9 cellular contexts compared by ENCODE assay signal in genomic region chr17:76492250-76492988, GRCh38. TPM values are rescaled to one million over a fixed set of nuclear protein-coding genes. Genes with fewer than 3 reads are reported as not detected.
DNase-seq lines count a peak whose midpoint lies in the region; ATAC-seq, FAIRE-seq and TF ChIP-seq lines count a peak whose summit lies in the region.
"Had no signal": no experiment of that assay in that cellular context is flagged by ENCODE, and none has a peak within 500 bp of the region (broad histone marks: within the 10 kb centered on the region; RNA-seq: fewer than 3 reads in every experiment).

No MANE protein-coding gene starts in this region.

- TF ChIP-seq EP300 in sigmoid colon (IDR thresholded peaks at IDR 0.05): no peak

- WGBS in sigmoid colon, 2 donors: 12 to 33% methylated on average over 10 of the region's 10 CpGs

- no peak for TF ChIP-seq POLR2A in GM12892 (IDR thresholded peaks at IDR 0.05; ENCODE audit: low read depth, low read length)
- no peak for TF ChIP-seq POLR2A in sigmoid colon (IDR thresholded peaks at IDR 0.05)

- peaks cover 22% of the 10 kb centered on the region for H3K4me1 Mint-ChIP-seq in endothelial cell (ENCODE audit: unreplicated experiment)

- H3K9me3 ChIP-seq in sigmoid colon: no peaks in the 10 kb centered on the region

- H3K36me3 ChIP-seq in sigmoid colon: no peaks in the 10 kb centered on the region

- ATAC-seq in GM21786 (IDR thresholded peaks at IDR 0.05; ENCODE audit: unreplicated experiment): peak; percentile 52

- H3K4me1 ChIP-seq in sigmoid colon: peaks cover 0 to 2% (median under 1%) of the 10 kb centered on the region in 4 donors

- H3K27ac Mint-ChIP-seq in endothelial cell (ENCODE audit: unreplicated experiment): peak overlapping the region; percentile 63

- H3K27ac ChIP-seq in sigmoid colon: peak overlapping the region; percentile 55 to 70 (median 66)

- DNase-seq in GM12892 (ENCODE audit: insufficient read length) (peak; percentile 72), NCI-H2107 treated with DMSO at 0.1 percent for 48 hours (lab: John Stamatoyannopoulos, UW; ENCODE audit: unreplicated experiment) (peak; percentile 55), endothelial cell (ENCODE audit: low spot score) (no peak), sigmoid colon (no peak), inferior parietal cortex (ENCODE audit: extremely low spot score) (no peak), NCI-H2227 treated with DMSO at 0.1 percent for 48 hours (lab: John Stamatoyannopoulos, UW) (no peak)
- DNase-seq in activated CD4-positive, CD25-positive, alpha-beta regulatory T cell treated with anti-CD3 and anti-CD28 coated beads, Interleukin-2, amount 50 U/mL, for 72 hours: no peak

- peak overlapping the region in 1 of 4 donors; percentile 2 for H3K4me3 ChIP-seq in sigmoid colon

- FAIRE-seq in GM12892 (lab: Jason Lieb, UNC): no peak

- peaks cover 11% of the 10 kb centered on the region for H3K27me3 Mint-ChIP-seq in endothelial cell (ENCODE audit: unreplicated experiment)

- peak overlapping the region; percentile 66 for H3K4me3 Mint-ChIP-seq in endothelial cell (ENCODE audit: unreplicated experiment)

- intact Hi-C loops in sigmoid colon (cut with DNase I): no loop called here

- no peaks in the 10 kb centered on the region for H3K9me3 Mint-ChIP-seq in endothelial cell (ENCODE audit: unreplicated experiment)

- H3K27me3 ChIP-seq in sigmoid colon: no peaks in the 10 kb centered on the region

- TF ChIP-seq CTCF in endothelial cell (IDR thresholded peaks at IDR 0.05; ENCODE audit: unreplicated experiment): no peak
- TF ChIP-seq CTCF in sigmoid colon (IDR thresholded peaks at IDR 0.05): no peak

- no peaks in the 10 kb centered on the region for H3K36me3 Mint-ChIP-seq in endothelial cell (ENCODE audit: low read depth, unreplicated experiment)

RNA-seq across cellular contexts. Expression of gene RHBDF2, which starts 8.8 kb away (rescaled TPM):
- polyA plus RNA-seq in GM12892 (2012; ENCODE audit: missing spikeins): 16.3 TPM
- 39.3 TPM for total RNA-seq in endothelial cell (ENCODE audit: unreplicated experiment)
- 10 to 100 TPM in 3 of 4 donors, 1 to 10 TPM in 1; 7.9 to 27.6 (median 12.5) TPM for total RNA-seq in sigmoid colon
- polyA plus RNA-seq in sigmoid colon: 10 to 100 TPM in 1 of 3 donors, 1 to 10 TPM in 2; 1.2 to 35.7 (median 5.8) TPM

RNA-seq across cellular contexts. Expression of gene AANAT, which starts 25.0 kb away (rescaled TPM):
- polyA plus RNA-seq in GM12892 (2012; ENCODE audit: missing spikeins): 0.34 TPM
- total RNA-seq in endothelial cell (ENCODE audit: unreplicated experiment) (not detected), sigmoid colon (not detected)
- under 1 TPM in 1 of 3 donors, not detected in 2; 0.12 TPM for polyA plus RNA-seq in sigmoid colon

RNA-seq across cellular contexts. Expression of gene UBE2O, which starts 39.5 kb away (rescaled TPM):
- 13.2 TPM for polyA plus RNA-seq in GM12892 (2012; ENCODE audit: missing spikeins)
- total RNA-seq in endothelial cell (ENCODE audit: unreplicated experiment): 49.0 TPM
- 10 to 100 TPM; 11.0 to 26.3 (median 16.1) TPM for total RNA-seq in sigmoid colon
- polyA plus RNA-seq in sigmoid colon: 10 to 100 TPM in 1 of 3 donors, 1 to 10 TPM in 2; 6.2 to 16.1 (median 6.6) TPM

RNA-seq across cellular contexts. Expression of gene CYGB, which starts 45.1 kb away (rescaled TPM):
- not detected for polyA plus RNA-seq in GM12892 (2012; ENCODE audit: missing spikeins)
- total RNA-seq in endothelial cell (ENCODE audit: unreplicated experiment): 0.51 TPM
- total RNA-seq in sigmoid colon: 10 to 100 TPM; 18.6 to 33.4 (median 19.3) TPM
- polyA plus RNA-seq in sigmoid colon: 10 to 100 TPM in 2 of 3 donors, 1 to 10 TPM in 1; 9.7 to 25.8 (median 10.1) TPM

RNA-seq across cellular contexts. Expression of gene PRCD, which starts 47.4 kb away (rescaled TPM):
- polyA plus RNA-seq in GM12892 (2012; ENCODE audit: missing spikeins): not detected
- 0.54 TPM for total RNA-seq in endothelial cell (ENCODE audit: unreplicated experiment)
- 1 to 10 TPM; 1.1 to 6.1 (median 3.6) TPM for total RNA-seq in sigmoid colon
- 1 to 10 TPM in 2 of 3 donors, not detected in 1; 4.8 to 7.1 TPM for polyA plus RNA-seq in sigmoid colon
- total RNA-seq: HT1080 had no signal

Comparison
In these comparisons a context has a peak if more than half of its experiments do, and no peak if none do; other contexts are left out.
1. DNase-seq: peak in GM12892 (single experiment) and NCI-H2107 treated with DMSO at 0.1 percent for 48 hours (single experiment); none in endothelial cell (single experiment), sigmoid colon (single experiment), inferior parietal cortex (single experiment), NCI-H2227 treated with DMSO at 0.1 percent for 48 hours (single experiment) and activated CD4-positive, CD25-positive, alpha-beta regulatory T cell treated with anti-CD3 and anti-CD28 coated beads, Interleukin-2, amount 50 U/mL, for 72 hours (single experiment).